Comparison of ENCODE assay signal across 8 cellular contexts in the genomic region with DNA sequence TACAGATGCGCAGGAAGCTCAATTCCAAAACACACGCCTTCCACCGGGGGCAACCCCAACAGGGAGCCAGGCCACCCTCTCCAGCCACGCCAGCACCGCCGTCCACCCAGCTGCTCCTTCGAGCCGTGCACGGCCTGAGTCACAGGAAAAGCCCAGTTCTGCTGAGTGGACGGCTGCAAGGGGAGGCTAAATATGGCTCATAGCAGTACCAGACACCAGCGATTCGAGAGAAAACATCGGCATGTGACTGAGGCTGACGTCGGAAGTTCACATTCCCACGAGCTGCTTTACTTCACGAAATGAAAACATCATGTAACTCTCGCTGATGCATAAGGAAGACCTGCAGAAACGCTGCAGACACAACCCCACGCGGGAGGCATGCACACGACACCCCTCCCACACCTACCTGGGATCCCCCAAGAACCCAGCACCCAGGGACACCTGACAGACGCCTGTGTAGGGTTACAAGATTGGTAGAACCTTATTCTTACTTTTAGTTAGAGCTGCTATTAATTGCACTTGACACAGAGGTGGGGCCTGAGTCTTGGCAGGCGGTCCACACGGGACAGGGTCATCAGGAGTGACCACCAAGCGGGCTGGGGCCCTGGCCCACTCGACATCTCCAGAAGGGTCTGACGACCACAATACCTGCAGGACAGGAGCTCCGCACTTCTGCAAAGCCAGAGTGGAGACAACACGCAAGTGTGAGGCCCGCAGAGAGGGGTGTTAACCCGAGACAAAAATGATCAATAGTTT.
DNase-seq lines count a peak whose midpoint lies in the region; ATAC-seq and TF ChIP-seq lines count a peak whose summit lies in the region.

No MANE protein-coding gene starts in this region.

- H3K27ac ChIP-seq in layer of hippocampus (ENCODE audit: low read depth, low read length), result peak overlapping the region; percentile 78
- peak overlapping the region; percentile 14 to 61 (median 56) for H3K27ac ChIP-seq in gastrocnemius medialis
- no peak overlapping the region for H3K27ac ChIP-seq in CD8-positive, alpha-beta memory T cell (ENCODE audit: low read depth, low read length)

- peaks cover 83 to 87% of the 10 kb centered on the region in 2 donors for H3K4me1 ChIP-seq in gastrocnemius medialis
- peaks cover 57% of the 10 kb centered on the region for H3K4me1 ChIP-seq in CD8-positive, alpha-beta memory T cell (ENCODE audit: insufficient read depth, low read length)

- H3K27me3 Mint-ChIP-seq in CD8-positive, alpha-beta memory T cell, result no peaks in the 10 kb centered on the region

- H3K27ac Mint-ChIP-seq in CD8-positive, alpha-beta memory T cell, result peak overlapping the region in 1 of 8 donors; percentile 84

- POLR2A ChIA-PET in CD8-positive, alpha-beta memory T cell (lab: Charles Lee), result no interaction called here

- H3K27me3 ChIP-seq in layer of hippocampus (ENCODE audit: control insufficient read depth, insufficient read depth, low read length) (no peaks in the 10 kb centered on the region), gastrocnemius medialis (no peaks in the 10 kb centered on the region)
- no peaks in the 10 kb centered on the region for H3K27me3 ChIP-seq in CD8-positive, alpha-beta memory T cell (ENCODE audit: insufficient read depth, low read length, poor library complexity, severe bottlenecking)

- no peak for TF ChIP-seq CTCF in gastrocnemius medialis (IDR thresholded peaks at IDR 0.05 in 4 of 5, conservative IDR thresholded peaks at IDR 0.05 in 1 of 5)

- TF ChIP-seq POLR2A in gastrocnemius medialis (IDR thresholded peaks at IDR 0.05), result no peak

- H3K4me3 Mint-ChIP-seq in CD8-positive, alpha-beta memory T cell, result peak overlapping the region in 1 of 7 donors; percentile 27

- in situ Hi-C loops in gastrocnemius medialis (cut with MboI; ENCODE audit: low sequenced_read_pairs in 4 of 4), result no loop called here

- H3K36me3 ChIP-seq in gastrocnemius medialis, result no peaks in the 10 kb centered on the region
- H3K36me3 ChIP-seq in CD8-positive, alpha-beta memory T cell (ENCODE audit: insufficient read depth, low read length), result peaks cover 7% of the 10 kb centered on the region

- H3K9me3 ChIP-seq in gastrocnemius medialis, result no peaks in the 10 kb centered on the region
- H3K9me3 ChIP-seq in CD8-positive, alpha-beta memory T cell (ENCODE audit: low read length), result no peaks in the 10 kb centered on the region

- intact Hi-C loops in gastrocnemius medialis (cut with DNase I; ENCODE audit: low total_unique reads), result no loop called here

- H3K4me3 ChIP-seq in gastrocnemius medialis, result no peak overlapping the region
- H3K4me3 ChIP-seq in CD8-positive, alpha-beta memory T cell (ENCODE audit: low read length), result no peak overlapping the region

- H3K4me1 Mint-ChIP-seq in CD8-positive, alpha-beta memory T cell, result peaks cover 82 to 98% (median 84%) of the 10 kb centered on the region in 3 donors

- DNase-seq in dermis microvascular lymphatic vessel endothelial cell (ENCODE audit: low read depth in 2 of 2), result peak; percentile 56 to 95
- DNase-seq in gastrocnemius medialis, result peak; percentile 32 to 53
- no peak for DNase-seq in SIG-M5 (lab: John Stamatoyannopoulos, UW)
- no peak for DNase-seq in COLO668 (lab: John Stamatoyannopoulos, UW; ENCODE audit: unreplicated experiment)
- no peak for DNase-seq in CD8-positive, alpha-beta memory T cell

- CTCF ChIA-PET in CD8-positive, alpha-beta memory T cell (lab: Charles Lee), result interaction anchor here (1.5 kb wide), 1 partner anchor 16 kb away, joined by 5 read pairs; no protein-coding TSS in a partner anchor

- ATAC-seq in gastrocnemius medialis (peak; percentile 54 to 56), GM21528 (IDR thresholded peaks at IDR 0.05; ENCODE audit: low FRiP score, unreplicated experiment) (no peak)

- H3K36me3 Mint-ChIP-seq in CD8-positive, alpha-beta memory T cell, result peaks cover 0 to 60% (median 7%) of the 10 kb centered on the region in 3 donors

- H3K9me3 Mint-ChIP-seq in CD8-positive, alpha-beta memory T cell, result no peaks in the 10 kb centered on the region

TF ChIP-seq in PFSK-1, 5 proteins besides CTCF, POLR2A, EP300 and RAD21:
- no peak for TF ChIP-seq TAF1 (IDR thresholded peaks at IDR 0.05; ENCODE audit: borderline replicate concordance, insufficient read depth, low read length)
- TF ChIP-seq REST (IDR thresholded peaks at IDR 0.05; ENCODE audit: insufficient read depth in 1 of 2, low read depth in 2 of 2, low read length in 2 of 2), result no peak
- TF ChIP-seq SIN3A (IDR thresholded peaks at IDR 0.05; ENCODE audit: borderline replicate concordance, insufficient read depth, low read length), result 0 out of 2 replicates have a peak, but pooled peaks have one; percentile 29

Comparison
In these comparisons a context has a peak if more than half of its experiments do, and no peak if none do; other contexts are left out.
1. DNase-seq: peak in dermis microvascular lymphatic vessel endothelial cell (2 of 2) and gastrocnemius medialis (2 of 2); none in SIG-M5 (single experiment), COLO668 (single experiment) and CD8-positive, alpha-beta memory T cell (0 of 5).